ENCODE assay signal across 26 cellular contexts in the genomic region with DNA sequence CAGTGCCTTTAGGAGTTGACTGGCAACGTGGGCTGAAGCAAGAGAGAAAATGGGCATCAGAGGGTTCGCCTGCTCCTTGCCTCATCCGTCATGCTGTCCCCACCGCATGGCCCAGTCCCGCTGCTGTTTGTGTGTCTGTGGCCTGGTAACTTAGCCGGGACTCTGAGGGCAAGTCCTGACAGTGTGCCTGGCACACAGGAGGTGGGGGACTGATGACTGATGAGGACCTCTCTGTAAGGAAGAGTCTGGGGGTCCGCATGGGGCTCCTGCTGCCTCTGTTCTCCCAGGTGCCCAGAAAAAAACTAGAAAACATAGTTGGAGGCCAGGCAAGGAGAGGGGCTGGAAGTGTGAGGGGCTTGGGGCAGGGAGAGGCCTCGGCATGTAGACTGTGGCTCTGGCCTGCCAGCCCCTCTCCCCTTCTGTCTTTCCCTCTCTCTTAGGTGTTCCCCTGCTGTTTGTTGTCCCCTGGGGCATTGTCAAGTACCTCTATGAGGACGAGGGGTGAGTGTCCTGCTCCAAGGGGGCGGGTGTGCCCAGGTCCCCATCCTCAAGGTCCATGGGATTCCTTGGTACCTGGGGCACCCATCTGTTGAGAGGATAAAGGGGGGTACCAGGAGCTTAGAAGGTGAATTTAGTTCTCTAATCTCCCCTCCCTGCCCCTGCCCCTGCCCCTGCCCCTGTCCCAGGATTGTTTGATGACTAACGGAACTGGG. TPM values are rescaled to one million over a fixed set of nuclear protein-coding genes. Genes with fewer than 3 reads are reported as not detected.
"Had no signal": no experiment of that assay in that cellular context is flagged by ENCODE, and none has a peak within 500 bp of the region (broad histone marks: within the 10 kb centered on the region; RNA-seq: fewer than 3 reads in every experiment).

No MANE protein-coding gene starts in this region.

- DNase-seq: activated CD4-positive, alpha-beta T cell treated with anti-CD3 and anti-CD28 coated beads for 4 hours; activated naive CD4-positive, alpha-beta T cell treated with anti-CD3 and anti-CD28 coated beads, Interleukin-2, amount 50 U/mL, for 16 hours; activated naive CD8-positive, alpha-beta T cell treated with anti-CD3 and anti-CD28 coated beads, Interleukin-2, amount 10 ng/mL, durations not matched to agents 7 days and 5 days; activated T-cell treated with anti-CD3 and anti-CD28 coated beads, Interleukin-2, amount 50 U/mL, for 1 hour; adrenal gland; anterior cingulate cortex; caudate nucleus; Karpas-422; MM.1S; NCI-H1105; NCI-H1436; NCI-H1694 treated with DMSO at 0.1 percent for 48 hours; NCI-H2029 treated with DMSO at 0.1 percent for 48 hours; NCI-H510A treated with DMSO at 0.1 percent for 48 hours; NCI-H69; NK-92 treated with Interleukin-12 subunit alpha and Interleukin-12 subunit beta, amount 100 ng/mL, for 24 hours; OCI-M1; SHP77; SW 1271 had no signal

- H3K27ac ChIP-seq: adrenal gland, RWPE1, SJSA1 had no signal

- H3K4me3 Mint-ChIP-seq: activated naive CD8-positive, alpha-beta T cell treated with anti-CD3 and anti-CD28 coated beads, Interleukin-2, amount 10 ng/mL, durations not matched to agents 7 days and 5 days had no signal

- FAIRE-seq: K562 had no signal

- H3K4me1 Mint-ChIP-seq: activated naive CD8-positive, alpha-beta T cell treated with anti-CD3 and anti-CD28 coated beads, Interleukin-2, amount 10 ng/mL, durations not matched to agents 7 days and 5 days had no signal

- H3K36me3 Mint-ChIP-seq: activated naive CD8-positive, alpha-beta T cell treated with anti-CD3 and anti-CD28 coated beads, Interleukin-2, amount 10 ng/mL, durations not matched to agents 7 days and 5 days had no signal

- H3K4me3 ChIP-seq: adrenal gland, K562, SJSA1 had no signal

- H3K36me3 ChIP-seq: adrenal gland, SJSA1 had no signal

- H3K27me3 ChIP-seq: adrenal gland had no signal

- H3K4me1 ChIP-seq: adrenal gland, SJSA1 had no signal

- H3K9me3 ChIP-seq: adrenal gland, SJSA1 had no signal

- ATAC-seq: activated CD4-positive, CD25-positive, alpha-beta regulatory T cell treated with anti-CD3 and anti-CD28 coated beads, Interleukin-2, amount 50 U/mL, for 24 hours; K562; Panc1; SK-N-SH treated with all-trans-retinoic acid at 6 μM for 48 hours had no signal

- H3K27me3 Mint-ChIP-seq: activated naive CD8-positive, alpha-beta T cell treated with anti-CD3 and anti-CD28 coated beads, Interleukin-2, amount 10 ng/mL, durations not matched to agents 7 days and 5 days had no signal

- H3K9me3 Mint-ChIP-seq: activated naive CD8-positive, alpha-beta T cell treated with anti-CD3 and anti-CD28 coated beads, Interleukin-2, amount 10 ng/mL, durations not matched to agents 7 days and 5 days had no signal

- H3K27ac Mint-ChIP-seq: activated naive CD8-positive, alpha-beta T cell treated with anti-CD3 and anti-CD28 coated beads, Interleukin-2, amount 10 ng/mL, durations not matched to agents 7 days and 5 days had no signal

RNA-seq across cellular contexts. Expression of gene GLP1R, which starts 29.5 kb away (rescaled TPM):
- total RNA-seq: activated naive CD8-positive, alpha-beta T cell treated with anti-CD3 and anti-CD28 coated beads, Interleukin-2, amount 10 ng/mL, durations not matched to agents 7 days and 5 days; K562; SJSA1; T-helper 1 cell treated with Interleukin-12 subunit alpha and Interleukin-12 subunit beta and Interleukin-4 antibody, amounts not matched to agents 30 ng/mL and 1 ng/mL, for 36 hours had no signal
- polyA plus RNA-seq: K562 had no signal
